25 cellular contexts compared by ENCODE assay signal in genomic region chr5:168822248-168822744, GRCh38.
DNase-seq lines count a peak whose midpoint lies in the region; ATAC-seq and TF ChIP-seq lines count a peak whose summit lies in the region.
"Had no signal": no experiment of that assay in that cellular context is flagged by ENCODE, and none has a peak within 500 bp of the region (broad histone marks: within the 10 kb centered on the region; RNA-seq: fewer than 3 reads in every experiment).

No MANE protein-coding gene starts in this region.

- CTCF ChIA-PET in activated naive CD4-positive, alpha-beta T cell treated with anti-CD3 and anti-CD28 coated beads for 36 hours (lab: Charles Lee): no interaction called here

- H3K4me1 ChIP-seq in lower lobe of right lung: peaks cover 5% of the 10 kb centered on the region
- H3K4me1 ChIP-seq: breast epithelium had no signal

- ATAC-seq in HG02885 (IDR thresholded peaks at IDR 0.05; ENCODE audit: poor library complexity, unreplicated experiment) (peak; percentile 53), lower lobe of right lung (no peak)

- H3K36me3 ChIP-seq in lower lobe of right lung: no peaks in the 10 kb centered on the region
- H3K36me3 ChIP-seq: breast epithelium, WERI-Rb-1 had no signal

- H3K9me3 ChIP-seq in lower lobe of right lung: no peaks in the 10 kb centered on the region
- H3K9me3 ChIP-seq: breast epithelium, suprapubic skin had no signal

- no peak for DNase-seq in activated naive CD4-positive, alpha-beta T cell treated with anti-CD3 and anti-CD28 coated beads for 36 hours
- DNase-seq in activated naive CD4-positive, alpha-beta T cell treated with anti-CD3 and anti-CD28 coated beads, Interleukin-2, amount 50 U/mL, for 16 hours: no peak
- DNase-seq in fibroblast of the aortic adventitia (ENCODE audit: low read depth) (peak; percentile 11), inferior parietal cortex (ENCODE audit: extremely low spot score) (no peak), NCI-H226 (no peak), lower lobe of right lung (no peak)
- DNase-seq: activated CD4-positive, alpha-beta T cell treated with anti-CD3 and anti-CD28 coated beads, Interleukin-2, amount 10 ng/mL, durations not matched to agents 7 days and 5 days; activated CD8-positive, alpha-beta memory T cell treated with anti-CD3 and anti-CD28 coated beads, Interleukin-2, amount 50 U/mL, for 48 hours; activated naive CD4-positive, alpha-beta T cell; C1 segment of cervical spinal cord; COR-L47; effector CD8-positive, alpha-beta T cell; NCI-H1092 treated with DMSO at 0.1 percent for 48 hours; NCI-H187; NCI-H2171 treated with DMSO at 0.1 percent for 48 hours; NCI-H524; PC-9; SHP77; stimulated activated CD4-positive, alpha-beta T cell treated with anti-CD3 and anti-CD28 coated beads, Interleukin-2, amount 100 ng/mL, for 48 hours; WERI-Rb-1 had no signal

- H3K27me3 Mint-ChIP-seq in activated naive CD4-positive, alpha-beta T cell treated with anti-CD3 and anti-CD28 coated beads for 36 hours (ENCODE audit: low read depth): peaks cover 11% of the 10 kb centered on the region
- H3K27me3 Mint-ChIP-seq in stimulated activated naive CD8-positive, alpha-beta T cell treated with anti-CD3 and anti-CD28 coated beads, Interleukin-15, Interleukin-2, amounts not matched to agents 100 ng/mL and 50 ng/mL, for 24 hours: peaks cover 10% of the 10 kb centered on the region
- H3K27me3 Mint-ChIP-seq: activated CD4-positive, alpha-beta T cell treated with anti-CD3 and anti-CD28 coated beads, Interleukin-2, amount 10 ng/mL, durations not matched to agents 7 days and 5 days had no signal

- no peak for TF ChIP-seq CTCF in fibroblast of the aortic adventitia (IDR thresholded peaks at IDR 0.05; ENCODE audit: insufficient read depth, low read length)
- TF ChIP-seq CTCF in lower lobe of right lung (IDR thresholded peaks at IDR 0.05): no peak

- no peaks in the 10 kb centered on the region for H3K36me3 Mint-ChIP-seq in activated naive CD4-positive, alpha-beta T cell treated with anti-CD3 and anti-CD28 coated beads for 36 hours (ENCODE audit: low read depth)
- no peaks in the 10 kb centered on the region for H3K36me3 Mint-ChIP-seq in stimulated activated naive CD8-positive, alpha-beta T cell treated with anti-CD3 and anti-CD28 coated beads, Interleukin-15, Interleukin-2, amounts not matched to agents 100 ng/mL and 50 ng/mL, for 24 hours (ENCODE audit: low read depth)

- H3K27me3 ChIP-seq in lower lobe of right lung (ENCODE audit: low read depth): peaks cover 38% of the 10 kb centered on the region
- H3K27me3 ChIP-seq: breast epithelium, suprapubic skin had no signal

- no peaks in the 10 kb centered on the region for H3K9me3 Mint-ChIP-seq in activated naive CD4-positive, alpha-beta T cell treated with anti-CD3 and anti-CD28 coated beads for 36 hours
- H3K9me3 Mint-ChIP-seq in stimulated activated naive CD8-positive, alpha-beta T cell treated with anti-CD3 and anti-CD28 coated beads, Interleukin-15, Interleukin-2, amounts not matched to agents 100 ng/mL and 50 ng/mL, for 24 hours: no peaks in the 10 kb centered on the region
- H3K9me3 Mint-ChIP-seq: activated CD4-positive, alpha-beta T cell treated with anti-CD3 and anti-CD28 coated beads, Interleukin-2, amount 10 ng/mL, durations not matched to agents 7 days and 5 days; nephron had no signal

- H3K4me3 Mint-ChIP-seq in activated naive CD4-positive, alpha-beta T cell treated with anti-CD3 and anti-CD28 coated beads for 36 hours: no peak overlapping the region
- H3K4me3 Mint-ChIP-seq in stimulated activated naive CD8-positive, alpha-beta T cell treated with anti-CD3 and anti-CD28 coated beads, Interleukin-15, Interleukin-2, amounts not matched to agents 100 ng/mL and 50 ng/mL, for 24 hours: no peak overlapping the region
- H3K4me3 Mint-ChIP-seq: activated CD4-positive, alpha-beta T cell treated with anti-CD3 and anti-CD28 coated beads, Interleukin-2, amount 10 ng/mL, durations not matched to agents 7 days and 5 days; nephron had no signal

- no peak overlapping the region for H3K27ac ChIP-seq in lower lobe of right lung
- H3K27ac ChIP-seq: PC-9, suprapubic skin, WERI-Rb-1 had no signal

- H3K27ac Mint-ChIP-seq in activated naive CD4-positive, alpha-beta T cell treated with anti-CD3 and anti-CD28 coated beads for 36 hours: peak overlapping the region; percentile 34
- H3K27ac Mint-ChIP-seq in stimulated activated naive CD8-positive, alpha-beta T cell treated with anti-CD3 and anti-CD28 coated beads, Interleukin-15, Interleukin-2, amounts not matched to agents 100 ng/mL and 50 ng/mL, for 24 hours: peak overlapping the region; percentile 85
- H3K27ac Mint-ChIP-seq: activated CD4-positive, alpha-beta T cell treated with anti-CD3 and anti-CD28 coated beads, Interleukin-2, amount 10 ng/mL, durations not matched to agents 7 days and 5 days; nephron had no signal

- peaks cover 21% of the 10 kb centered on the region for H3K4me1 Mint-ChIP-seq in activated naive CD4-positive, alpha-beta T cell treated with anti-CD3 and anti-CD28 coated beads for 36 hours (ENCODE audit: low read depth)
- H3K4me1 Mint-ChIP-seq in stimulated activated naive CD8-positive, alpha-beta T cell treated with anti-CD3 and anti-CD28 coated beads, Interleukin-15, Interleukin-2, amounts not matched to agents 100 ng/mL and 50 ng/mL, for 24 hours (ENCODE audit: low read depth): peaks cover 15% of the 10 kb centered on the region

- intact Hi-C loops in activated naive CD4-positive, alpha-beta T cell treated with anti-CD3 and anti-CD28 coated beads for 36 hours (cut with micrococcal nuclease): loop anchor here (1.0 kb wide), 1 partner anchor 15 kb away; no protein-coding TSS in a partner anchor
- intact Hi-C loops in lower lobe of right lung (cut with DNase I): no loop called here

- no peak overlapping the region for H3K4me3 ChIP-seq in fibroblast of the aortic adventitia (ENCODE audit: low read depth, low read length)
- no peak overlapping the region for H3K4me3 ChIP-seq in lower lobe of right lung
- H3K4me3 ChIP-seq: breast epithelium, PC-9, suprapubic skin had no signal
